ENCODE assay signal across 8 cellular contexts in genomic region chr3:114418107-114418506, GRCh38.
A peak's percentile ranks its signal among the peaks of the same experiment; 100 is the strongest.
DNase-seq lines count a peak whose midpoint lies in the region; ATAC-seq lines count a peak whose summit lies in the region.

No MANE protein-coding gene starts in this region.

- no peaks in the 10 kb centered on the region for H3K27me3 Mint-ChIP-seq in activated T-helper 2 cell treated with anti-CD3 and anti-CD28 coated beads, Interferon-gamma antibody, Interleukin-2, Interleukin-4, amounts not matched to agents 10 μg/mL and 5 μg/mL and 100 μg/mL, durations not matched to agents 14 hours and 24 hours and 36 hours (ENCODE audit: low read depth)
- peaks cover 0 to 2% (median 0%) of the 10 kb centered on the region in 5 donors for H3K27me3 Mint-ChIP-seq in naive thymus-derived CD4-positive, alpha-beta T cell

- H3K4me1 Mint-ChIP-seq in activated T-helper 2 cell treated with anti-CD3 and anti-CD28 coated beads, Interferon-gamma antibody, Interleukin-2, Interleukin-4, amounts not matched to agents 10 μg/mL and 5 μg/mL and 100 μg/mL, durations not matched to agents 14 hours and 24 hours and 36 hours (ENCODE audit: low read depth), result peaks cover 34% of the 10 kb centered on the region
- peaks cover 4 to 18% (median 8%) of the 10 kb centered on the region in 7 donors for H3K4me1 Mint-ChIP-seq in naive thymus-derived CD4-positive, alpha-beta T cell

- no peaks in the 10 kb centered on the region for H3K9me3 Mint-ChIP-seq in activated T-helper 2 cell treated with anti-CD3 and anti-CD28 coated beads, Interferon-gamma antibody, Interleukin-2, Interleukin-4, amounts not matched to agents 10 μg/mL and 5 μg/mL and 100 μg/mL, durations not matched to agents 14 hours and 24 hours and 36 hours
- H3K9me3 Mint-ChIP-seq in naive thymus-derived CD4-positive, alpha-beta T cell, result no peaks in the 10 kb centered on the region

- H3K9me3 ChIP-seq in naive thymus-derived CD4-positive, alpha-beta T cell (ENCODE audit: control insufficient read depth in 2 of 3, low read length in 3 of 3), result no peaks in the 10 kb centered on the region

- H3K27ac Mint-ChIP-seq in activated T-helper 2 cell treated with anti-CD3 and anti-CD28 coated beads, Interferon-gamma antibody, Interleukin-2, Interleukin-4, amounts not matched to agents 10 μg/mL and 5 μg/mL and 100 μg/mL, durations not matched to agents 14 hours and 24 hours and 36 hours, result peak overlapping the region; percentile 84
- H3K27ac Mint-ChIP-seq in naive thymus-derived CD4-positive, alpha-beta T cell, result no peak overlapping the region

- ATAC-seq in GM19328 (IDR thresholded peaks at IDR 0.05; ENCODE audit: unreplicated experiment) (peak; percentile 59), HG02943 (IDR thresholded peaks at IDR 0.05; ENCODE audit: low read depth, unreplicated experiment) (peak; percentile 64)
- ATAC-seq in naive thymus-derived CD4-positive, alpha-beta T cell, result no peak

- intact Hi-C loops in activated T-helper 2 cell treated with anti-CD3 and anti-CD28 coated beads, Interferon-gamma antibody, Interleukin-2, Interleukin-4, amounts not matched to agents 10 μg/mL and 5 μg/mL and 100 μg/mL, durations not matched to agents 14 hours and 24 hours and 36 hours (cut with micrococcal nuclease), result loop anchor here (1.0 to 10.0 kb wide), 10 partner anchors 35 to 1237 kb away; partner anchors contain the start of genes ATP6V1A, CCDC191, NAA50 and QTRT2
- intact Hi-C loops in naive thymus-derived CD4-positive, alpha-beta T cell (cut with micrococcal nuclease), result loop anchor here (1.0 to 2.0 kb wide), 9 partner anchors 34 to 681 kb away; partner anchors contain the start of genes CCDC191 (in 1 of the 2), GRAMD1C (in 1 of the 2) and QTRT2 (in 1 of the 2)

- no peak overlapping the region for H3K27ac ChIP-seq in naive thymus-derived CD4-positive, alpha-beta T cell (ENCODE audit: low read depth, low read length)

- no peaks in the 10 kb centered on the region for H3K27me3 ChIP-seq in naive thymus-derived CD4-positive, alpha-beta T cell (ENCODE audit: control insufficient read depth in 2 of 2, insufficient read depth in 2 of 2, low read length in 2 of 2)

- H3K36me3 Mint-ChIP-seq in activated T-helper 2 cell treated with anti-CD3 and anti-CD28 coated beads, Interferon-gamma antibody, Interleukin-2, Interleukin-4, amounts not matched to agents 10 μg/mL and 5 μg/mL and 100 μg/mL, durations not matched to agents 14 hours and 24 hours and 36 hours (ENCODE audit: low read depth), result no peaks in the 10 kb centered on the region
- no peaks in the 10 kb centered on the region for H3K36me3 Mint-ChIP-seq in naive thymus-derived CD4-positive, alpha-beta T cell

- CTCF ChIA-PET in naive thymus-derived CD4-positive, alpha-beta T cell (lab: Charles Lee), result interaction anchor here (0.7 to 4.1 kb wide), 11 partner anchors 9 to 274 kb away, joined by 3 to 35 read pairs (median 3); no protein-coding TSS in a partner anchor

- POLR2A ChIA-PET in naive thymus-derived CD4-positive, alpha-beta T cell (lab: Charles Lee), result interaction anchor here (0.6 kb wide), 1 partner anchor 17 kb away, joined by 3 read pairs; no protein-coding TSS in a partner anchor

- DNase-seq in ELR (ENCODE audit: low read depth) (peak; percentile 50), hepatic stellate cell (ENCODE audit: low spot score) (no peak), MV-4-11 (lab: John Stamatoyannopoulos, UW) (no peak), GOT3 (lab: John Stamatoyannopoulos, UW) (no peak)
- no peak for DNase-seq in activated T-helper 2 cell treated with anti-CD3 and anti-CD28 coated beads, Interferon-gamma antibody, Interleukin-2, Interleukin-4, amounts not matched to agents 10 μg/mL and 5 μg/mL and 100 μg/mL, durations not matched to agents 14 hours and 24 hours and 36 hours (ENCODE audit: low spot score)
- DNase-seq in naive thymus-derived CD4-positive, alpha-beta T cell, result no peak

- H3K4me1 ChIP-seq in naive thymus-derived CD4-positive, alpha-beta T cell (ENCODE audit: control insufficient read depth in 2 of 2, insufficient read depth in 2 of 2, low read length in 2 of 2), result no peaks in the 10 kb centered on the region

- no peak overlapping the region for H3K4me3 ChIP-seq in naive thymus-derived CD4-positive, alpha-beta T cell (ENCODE audit: low read length)

- no peaks in the 10 kb centered on the region for H3K36me3 ChIP-seq in naive thymus-derived CD4-positive, alpha-beta T cell (ENCODE audit: control insufficient read depth in 2 of 3, insufficient read depth in 3 of 3, low read length in 3 of 3)

- no peak overlapping the region for H3K4me3 Mint-ChIP-seq in activated T-helper 2 cell treated with anti-CD3 and anti-CD28 coated beads, Interferon-gamma antibody, Interleukin-2, Interleukin-4, amounts not matched to agents 10 μg/mL and 5 μg/mL and 100 μg/mL, durations not matched to agents 14 hours and 24 hours and 36 hours (ENCODE audit: low read depth)
- H3K4me3 Mint-ChIP-seq in naive thymus-derived CD4-positive, alpha-beta T cell, result no peak overlapping the region
